In genomic region chr20:11537032-11537431, GRCh38 we compare ENCODE assay signal across 25 cellular contexts.
"Had no signal": no experiment of that assay in that cellular context is flagged by ENCODE, and none has a peak within 500 bp of the region (broad histone marks: within the 10 kb centered on the region; RNA-seq: fewer than 3 reads in every experiment).

No MANE protein-coding gene starts in this region.

- H3K27ac ChIP-seq: coronary artery, esophagus squamous epithelium, pancreas, right lobe of liver, thoracic aorta, tibial nerve, upper lobe of left lung had no signal

- H3K4me1 Mint-ChIP-seq: memory B cell; natural killer cell; stimulated activated naive B cell treated with anti-CD40 and anti-IgM and Interleukin-4, amounts not matched to agents 10 μg/mL and 1 μg/mL and 100 μg/mL, for 72 hours had no signal

- H3K36me3 ChIP-seq: esophagus squamous epithelium, pancreas, right lobe of liver, thoracic aorta, tibial nerve, upper lobe of left lung had no signal

- FAIRE-seq: endothelial cell of umbilical vein, frontal cortex, kidney, pancreas, small intestine, urothelium cell line had no signal

- H3K4me3 Mint-ChIP-seq: memory B cell; natural killer cell; stimulated activated naive B cell treated with anti-CD40 and anti-IgM and Interleukin-4, amounts not matched to agents 10 μg/mL and 1 μg/mL and 100 μg/mL, for 72 hours; stimulated activated naive CD8-positive, alpha-beta T cell treated with anti-CD3 and anti-CD28 coated beads, Interleukin-15, Interleukin-2, amounts not matched to agents 100 ng/mL and 50 ng/mL, for 24 hours had no signal

- H3K27me3 Mint-ChIP-seq: memory B cell; stimulated activated naive B cell treated with anti-CD40 and anti-IgM and Interleukin-4, amounts not matched to agents 10 μg/mL and 1 μg/mL and 100 μg/mL, for 72 hours had no signal

- H3K27me3 ChIP-seq: esophagus squamous epithelium, pancreas, right lobe of liver, tibial nerve, upper lobe of left lung had no signal

- DNase-seq: dermis blood vessel endothelial cell; effector memory CD4-positive, alpha-beta T cell; erythroblast; esophagus squamous epithelium; kidney; natural killer cell; occipital lobe; pancreas; retina; right lobe of liver; small intestine; stimulated activated CD4-positive, alpha-beta T cell treated with anti-CD3 and anti-CD28 coated beads, Interleukin-15, amount 100 ng/mL, for 24 hours; stimulated activated CD4-positive, alpha-beta T cell treated with anti-CD3 and anti-CD28 coated beads, Interleukin-2, amount 100 ng/mL, for 48 hours; stimulated activated naive B cell treated with anti-CD40 and anti-IgM and Interleukin-4, amounts not matched to agents 10 μg/mL and 1 μg/mL and 100 μg/mL, for 72 hours; upper lobe of left lung had no signal

- ATAC-seq: left lobe of liver; natural killer cell; pancreas; right lobe of liver; stimulated activated naive B cell treated with anti-CD40 and anti-IgM and Interleukin-4, amounts not matched to agents 10 μg/mL and 1 μg/mL and 100 μg/mL, for 72 hours had no signal

- H3K4me1 ChIP-seq: pancreas, right lobe of liver, tibial nerve, upper lobe of left lung had no signal

- H3K27ac Mint-ChIP-seq: memory B cell; natural killer cell; stimulated activated naive B cell treated with anti-CD40 and anti-IgM and Interleukin-4, amounts not matched to agents 10 μg/mL and 1 μg/mL and 100 μg/mL, for 72 hours; stimulated activated naive CD8-positive, alpha-beta T cell treated with anti-CD3 and anti-CD28 coated beads, Interleukin-15, Interleukin-2, amounts not matched to agents 100 ng/mL and 50 ng/mL, for 24 hours had no signal

- H3K36me3 Mint-ChIP-seq: memory B cell; natural killer cell; stimulated activated naive B cell treated with anti-CD40 and anti-IgM and Interleukin-4, amounts not matched to agents 10 μg/mL and 1 μg/mL and 100 μg/mL, for 72 hours had no signal

- H3K9me3 ChIP-seq: esophagus squamous epithelium, pancreas, right lobe of liver, thoracic aorta, upper lobe of left lung had no signal

- H3K4me3 ChIP-seq: coronary artery, esophagus squamous epithelium, lung, pancreas, right lobe of liver, thoracic aorta, tibial nerve, upper lobe of left lung had no signal

- H3K9me3 Mint-ChIP-seq: stimulated activated naive B cell treated with anti-CD40 and anti-IgM and Interleukin-4, amounts not matched to agents 10 μg/mL and 1 μg/mL and 100 μg/mL, for 72 hours had no signal
